ENCODE assay signal across 8 cellular contexts in genomic region chr17:43530303-43531081, GRCh38. TPM values are rescaled to one million over a fixed set of nuclear protein-coding genes. Genes with fewer than 3 reads are reported as not detected.
DNase-seq lines count a peak whose midpoint lies in the region; FAIRE-seq lines count a peak whose summit lies in the region.

No MANE protein-coding gene starts in this region.

- DNase-seq in NCI-H1436 (lab: John Stamatoyannopoulos, UW), result peak; percentile 78
- no peak for DNase-seq in NCI-H1436 treated with DMSO at 0.1 percent for 48 hours (lab: John Stamatoyannopoulos, UW)
- peak; percentile 85 for DNase-seq in hepatic stellate cell (ENCODE audit: low spot score)
- DNase-seq in stimulated activated naive CD4-positive, alpha-beta T cell treated with Interleukin-2 at 50 U/mL for 16 hours (lab: John Stamatoyannopoulos, UW), result no peak
- no peak for DNase-seq in T-helper 1 cell
- no peak for DNase-seq in activated gamma-delta T cell (lab: John Stamatoyannopoulos, UW)

- H3K9me3 ChIP-seq in skeletal muscle satellite cell (replicated peaks; ENCODE audit: low read length), result no peaks in the 10 kb centered on the region

- peaks cover 9% of the 10 kb centered on the region for H3K36me3 ChIP-seq in skeletal muscle satellite cell (ENCODE audit: insufficient read depth, low read length)

- peak overlapping the region; percentile 53 for H3K4me3 ChIP-seq in skeletal muscle satellite cell (ENCODE audit: low read length)

- H3K4me1 ChIP-seq in skeletal muscle satellite cell (ENCODE audit: control insufficient read depth, insufficient read depth, low read length), result peaks cover 38% of the 10 kb centered on the region

- peak; percentile 52 for FAIRE-seq in TTC549 (lab: Jason Lieb, UNC)

- peak overlapping the region; percentile 77 for H3K4me2 ChIP-seq in skeletal muscle satellite cell (ENCODE audit: low read length)

- H3K9ac ChIP-seq in skeletal muscle satellite cell (ENCODE audit: low read depth, low read length), result peak overlapping the region; percentile 66

- no peaks in the 10 kb centered on the region for H3K27me3 ChIP-seq in skeletal muscle satellite cell (ENCODE audit: control insufficient read depth, insufficient read depth, low read length)

RNA-seq across cellular contexts. Expression of gene ETV4, which starts 15.6 kb away (rescaled TPM):
- total RNA-seq in skeletal muscle satellite cell (2012; rRNA removed), result 9.6 and 15.9 TPM in 2 replicates

RNA-seq across cellular contexts. Expression of gene DHX8, which starts 46.7 kb away (rescaled TPM):
- total RNA-seq in skeletal muscle satellite cell (2012; rRNA removed), result 28.4 and 29.9 TPM in 2 replicates

Comparison
In these comparisons a context has a peak if more than half of its experiments do, and no peak if none do; other contexts are left out.
1. DNase-seq: peak in NCI-H1436 (single experiment) and hepatic stellate cell (single experiment); none in NCI-H1436 treated with DMSO at 0.1 percent for 48 hours (single experiment), stimulated activated naive CD4-positive, alpha-beta T cell treated with Interleukin-2 at 50 U/mL for 16 hours (single experiment), T-helper 1 cell (0 of 5) and activated gamma-delta T cell (single experiment).